15 cellular contexts compared by ENCODE assay signal in the genomic region with DNA sequence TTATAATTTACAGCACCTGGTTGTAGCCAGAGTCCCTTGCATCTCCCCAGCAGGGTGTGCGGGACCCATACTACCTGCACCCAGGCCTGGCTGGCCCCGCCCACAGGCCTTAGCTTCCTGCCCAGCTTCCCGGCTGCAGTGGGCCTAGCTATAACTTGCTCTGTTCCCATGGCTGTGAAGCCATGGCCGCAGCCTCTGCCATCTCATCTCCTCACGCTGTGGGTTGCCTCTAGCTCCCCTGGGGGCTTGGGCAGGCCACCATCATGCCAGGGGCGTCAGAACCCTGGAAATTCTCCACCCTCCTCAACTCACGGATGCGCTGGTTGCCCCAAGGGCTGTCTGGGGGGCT. TPM values are rescaled to one million over a fixed set of nuclear protein-coding genes. Genes with fewer than 3 reads are reported as not detected.
DNase-seq lines count a peak whose midpoint lies in the region; ATAC-seq and TF ChIP-seq lines count a peak whose summit lies in the region.
"Had no signal": no experiment of that assay in that cellular context is flagged by ENCODE, and none has a peak within 500 bp of the region (broad histone marks: within the 10 kb centered on the region; RNA-seq: fewer than 3 reads in every experiment).

No MANE protein-coding gene starts in this region.

- ATAC-seq in SK-N-SH treated with all-trans-retinoic acid at 6 μM for 48 hours (no peak), HG03159 (IDR thresholded peaks at IDR 0.05; ENCODE audit: unreplicated experiment) (no peak)
- ATAC-seq: stimulated activated memory B cell treated with anti-CD40 and anti-IgM and Interleukin-4, amounts not matched to agents 10 μg/mL and 1 μg/mL and 100 μg/mL, for 72 hours had no signal

- no peaks in the 10 kb centered on the region for H3K9me3 ChIP-seq in SK-N-SH
- no peaks in the 10 kb centered on the region for H3K9me3 ChIP-seq in ectodermal cell (ENCODE audit: control insufficient read depth, low read length)
- no peaks in the 10 kb centered on the region for H3K9me3 ChIP-seq in mucosa of stomach (ENCODE audit: control insufficient read depth, low read length)
- no peaks in the 10 kb centered on the region for H3K9me3 ChIP-seq in transverse colon

- H3K4me2 ChIP-seq in SK-N-SH, result peak overlapping the region; percentile 45; the same call in 1 of the 2 replicates

- no peaks in the 10 kb centered on the region for H3K9me2 ChIP-seq in SK-N-SH

- TF ChIP-seq RAD21 in SK-N-SH (IDR thresholded peaks at IDR 0.05; ENCODE audit: low read length), result no peak

- CTCF ChIA-PET in SK-N-SH (lab: Yijun Ruan, JAX), result interaction anchor here (1.0 kb wide), 1 partner anchor 240 kb away, joined by 3 read pairs; no protein-coding TSS in a partner anchor

- TF ChIP-seq EP300 in SK-N-SH (IDR thresholded peaks at IDR 0.05; ENCODE audit: borderline replicate concordance in 1 of 2, low read depth in 1 of 2, low read length in 1 of 2), result no peak
- no peak for TF ChIP-seq EP300 in transverse colon (IDR thresholded peaks at IDR 0.05; ENCODE audit: low read depth)

- no peaks in the 10 kb centered on the region for H3K36me3 ChIP-seq in SK-N-SH (replicated peaks in 1 of 2; ENCODE audit: control insufficient read depth in 1 of 2, insufficient read depth in 2 of 2, low read length in 1 of 2)
- H3K36me3 ChIP-seq in ectodermal cell (ENCODE audit: control insufficient read depth, insufficient read depth, low read length), result no peaks in the 10 kb centered on the region
- no peaks in the 10 kb centered on the region for H3K36me3 ChIP-seq in mucosa of stomach (ENCODE audit: control insufficient read depth, insufficient read depth, low read length)
- no peaks in the 10 kb centered on the region for H3K36me3 ChIP-seq in transverse colon

- intact Hi-C loops in transverse colon (cut with DNase I; ENCODE audit: low total_unique reads), result loop anchor here (5.0 kb wide), 1 partner anchor 774 kb away; no protein-coding TSS in a partner anchor

- in situ Hi-C loops in transverse colon (cut with MboI; ENCODE audit: low pct_ligation_motif_present in 1 of 4, low pct_unique_long_range_greater_than_20kb in 1 of 4, low sequenced_read_pairs in 3 of 4), result no loop called here

- peak overlapping the region; percentile 48; the same call in 1 of the 2 replicates for H3K9ac ChIP-seq in SK-N-SH
- peak overlapping the region; percentile 11 for H3K9ac ChIP-seq in mucosa of stomach (ENCODE audit: low read length)

- POLR2A ChIA-PET in SK-N-SH (lab: Yijun Ruan, JAX), result no interaction called here

- H3K79me2 ChIP-seq in SK-N-SH (ENCODE audit: insufficient read depth), result no peaks in the 10 kb centered on the region

- H3K4me3 ChIP-seq in SK-N-SH (ENCODE audit: low read depth in 2 of 2, low read length in 1 of 2) (no peak overlapping the region), ectodermal cell (ENCODE audit: insufficient read depth, low read depth, low read length) (no peak overlapping the region), mucosa of stomach (ENCODE audit: low read length) (no peak overlapping the region), transverse colon (no peak overlapping the region)
- H3K4me3 ChIP-seq: GM23248 had no signal

- H3K4me1 ChIP-seq in SK-N-SH (ENCODE audit: control insufficient read depth in 1 of 2, insufficient read depth in 2 of 2, low read depth in 1 of 2, low read length in 1 of 2) (peaks cover 15 to 36% of the 10 kb centered on the region in 2 experiments; a peak in 3 of 4 replicates), ectodermal cell (ENCODE audit: control insufficient read depth, insufficient read depth, low read length) (peaks cover 40% of the 10 kb centered on the region), mucosa of stomach (ENCODE audit: control insufficient read depth, insufficient read depth, low read length) (peaks cover 23% of the 10 kb centered on the region), transverse colon (peaks cover 19 to 31% (median 21%) of the 10 kb centered on the region in 4 donors)

- H3K27ac ChIP-seq in SK-N-SH (ENCODE audit: low read depth in 2 of 2, low read length in 1 of 2), result peak overlapping the region in 1 of 2 experiments; percentile 94; a peak in 2 of 4 replicates
- H3K27ac ChIP-seq in ectodermal cell (ENCODE audit: insufficient read depth, low read depth, low read length, poor library complexity, severe bottlenecking), result peak overlapping the region; percentile 87
- H3K27ac ChIP-seq in transverse colon, result peak overlapping the region; percentile 75 to 86 (median 80)
- H3K27ac ChIP-seq: 22Rv1 had no signal

- H3K27me3 ChIP-seq in SK-N-SH (ENCODE audit: insufficient read depth) (no peaks in the 10 kb centered on the region), ectodermal cell (ENCODE audit: control insufficient read depth, insufficient read depth, low read length, poor library complexity, severe bottlenecking) (no peaks in the 10 kb centered on the region), mucosa of stomach (ENCODE audit: control insufficient read depth, insufficient read depth, low read length) (no peaks in the 10 kb centered on the region), transverse colon (no peaks in the 10 kb centered on the region)

- peak overlapping the region; percentile 53 for H2AFZ ChIP-seq in SK-N-SH (ENCODE audit: low read depth)

- no peak for TF ChIP-seq CTCF in SK-N-SH (IDR thresholded peaks at IDR 0.05)
- TF ChIP-seq CTCF in transverse colon (IDR thresholded peaks at IDR 0.05), result no peak

- H3F3A ChIP-seq in SK-N-SH (replicated peaks; ENCODE audit: insufficient read depth), result peaks cover 22% of the 10 kb centered on the region

- WGBS in SK-N-SH (ENCODE audit: low lambda C conversion rate), result 100% methylated on average over 4 of the region's 8 CpGs
- WGBS in ectodermal cell, 2 experiments, result 81 to 82% methylated on average over 8 of the region's 8 CpGs
- WGBS in transverse colon (ENCODE audit: low coverage in 1 of 2), 2 donors, result 85 to 100% methylated on average over 2 to 7 of the region's 8 CpGs

- DNase-seq in SK-N-SH (no peak), transverse colon (no peak), HCEC 1CT (no peak), COLO668 (lab: John Stamatoyannopoulos, UW; ENCODE audit: unreplicated experiment) (no peak)
- DNase-seq: activated CD4-positive, CD25-positive, alpha-beta regulatory T cell; CD4-positive, alpha-beta T cell; NCI-H2081 treated with DMSO at 0.1 percent for 48 hours; stimulated activated CD4-positive, alpha-beta T cell treated with anti-CD3 and anti-CD28 coated beads, Interleukin-4, amount 100 ng/mL, for 24 hours had no signal

- no peaks in the 10 kb centered on the region for H4K20me1 ChIP-seq in SK-N-SH (ENCODE audit: insufficient read depth)

- no peak for TF ChIP-seq POLR2A in transverse colon (IDR thresholded peaks at IDR 0.05)

TF ChIP-seq in SK-N-SH, 30 proteins besides CTCF, POLR2A, EP300 and RAD21:
- TF ChIP-seq MXI1 (IDR thresholded peaks at IDR 0.05; ENCODE audit: low read depth, low read length) (no peak), GABPA (IDR thresholded peaks at IDR 0.05; ENCODE audit: low read depth) (no peak), SMC3 (IDR thresholded peaks at IDR 0.05; ENCODE audit: low read depth, low read length) (no peak)

TF ChIP-seq in SK-N-SH treated with all-trans-retinoic acid at 6 μM for 48 hours, 23 proteins besides CTCF, POLR2A, EP300 and RAD21:
- TF ChIP-seq GLIS3 (CRISPR knock-in tag; IDR thresholded peaks at IDR 0.05), result no peak
- TF ChIP-seq ZNF70 (CRISPR knock-in tag; IDR thresholded peaks at IDR 0.05), result no peak
- TF ChIP-seq PPARA (CRISPR knock-in tag; IDR thresholded peaks at IDR 0.05; ENCODE audit: borderline replicate concordance), result no peak
- no peak for TF ChIP-seq CSDC2 (CRISPR knock-in tag; IDR thresholded peaks at IDR 0.05)
- TF ChIP-seq RARB (CRISPR knock-in tag; IDR thresholded peaks at IDR 0.05), result no peak

RNA-seq across cellular contexts. Expression of a gene that starts 26.1 kb away (rescaled TPM):
- polyA plus RNA-seq in SK-N-SH (2012; rRNA removed), result 2.5 and 3.1 TPM in 2 replicates
- polyA plus RNA-seq in SK-N-SH (2012; cell fraction: cytosol; rRNA removed), result 1.5 and 2.4 TPM in 2 replicates
- 3.8 and 4.7 TPM in 2 replicates for polyA plus RNA-seq in SK-N-SH (2012; cell fraction: nucleus; rRNA removed)
- 27.4 TPM for polyA plus RNA-seq in ectodermal cell (2013, experiment 1 of 4)
- polyA plus RNA-seq in ectodermal cell (2013, experiment 2 of 4), result 22.7 TPM
- polyA plus RNA-seq in ectodermal cell (2013, experiment 3 of 4), result 28.5 TPM
- polyA plus RNA-seq in ectodermal cell (2013, experiment 4 of 4), result 29.7 TPM
- 100 to 1,000 TPM in 3 of 4 donors, 10 to 100 TPM in 1; 92.7 to 234 (median 122) TPM for total RNA-seq in transverse colon
- total RNA-seq: CD4-positive, alpha-beta T cell had no signal
